In the genomic region with DNA sequence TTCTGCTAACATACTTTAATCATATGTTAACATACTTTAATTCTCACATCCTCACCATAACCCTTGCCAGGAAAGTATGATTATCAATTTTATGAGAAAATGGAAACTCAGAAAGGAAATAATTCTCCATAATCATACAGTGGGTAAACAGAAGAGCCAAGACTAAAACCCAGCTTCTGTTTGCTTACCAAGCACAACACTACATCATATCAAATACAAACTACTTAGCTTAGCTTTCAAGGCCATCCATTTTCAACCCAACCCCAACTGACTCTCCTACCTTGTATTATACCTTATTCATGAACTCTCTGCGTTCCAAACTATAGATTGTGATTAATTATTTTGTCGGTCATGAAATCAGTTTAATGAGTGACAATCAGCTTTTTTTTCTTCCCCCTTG, we compare ENCODE assay signal across 20 cellular contexts. TPM values are rescaled to one million over a fixed set of nuclear protein-coding genes. Genes with fewer than 3 reads are reported as not detected.
DNase-seq lines count a peak whose midpoint lies in the region; ATAC-seq, FAIRE-seq and TF ChIP-seq lines count a peak whose summit lies in the region.
"Had no signal": no experiment of that assay in that cellular context is flagged by ENCODE, and none has a peak within 500 bp of the region (broad histone marks: within the 10 kb centered on the region; RNA-seq: fewer than 3 reads in every experiment).

No MANE protein-coding gene starts in this region.

- TF ChIP-seq POLR2A in H54 (IDR thresholded peaks at IDR 0.05; ENCODE audit: low read depth, low read length) (no peak), body of pancreas (IDR thresholded peaks at IDR 0.05) (no peak)

- TF ChIP-seq CTCF in body of pancreas (IDR thresholded peaks at IDR 0.05), result no peak

- peaks cover 0 to 16% (median 9%) of the 10 kb centered on the region in 5 donors for H3K36me3 Mint-ChIP-seq in naive thymus-derived CD4-positive, alpha-beta T cell

- ATAC-seq in body of pancreas, result peak; percentile 68
- ATAC-seq in naive thymus-derived CD4-positive, alpha-beta T cell, result no peak
- ATAC-seq: Panc1 had no signal

- H3K27me3 Mint-ChIP-seq in naive thymus-derived CD4-positive, alpha-beta T cell, result no peaks in the 10 kb centered on the region

- H3K27me3 ChIP-seq in body of pancreas, result no peaks in the 10 kb centered on the region
- no peaks in the 10 kb centered on the region for H3K27me3 ChIP-seq in naive thymus-derived CD4-positive, alpha-beta T cell (ENCODE audit: control insufficient read depth in 2 of 2, insufficient read depth in 2 of 2, low read length in 2 of 2)
- H3K27me3 ChIP-seq: SJSA1 had no signal

- H3K9me3 Mint-ChIP-seq in naive thymus-derived CD4-positive, alpha-beta T cell, result peaks cover 0 to 1% (median 0%) of the 10 kb centered on the region in 11 donors
- H3K9me3 Mint-ChIP-seq: CD14-positive monocyte had no signal

- peak; percentile 23 for FAIRE-seq in H54 (lab: Jason Lieb, UNC)
- FAIRE-seq: GM12891 had no signal

- H3K9me3 ChIP-seq in body of pancreas, result no peaks in the 10 kb centered on the region
- H3K9me3 ChIP-seq in naive thymus-derived CD4-positive, alpha-beta T cell (ENCODE audit: control insufficient read depth in 2 of 3, low read length in 3 of 3), result no peaks in the 10 kb centered on the region
- H3K9me3 ChIP-seq: Caco-2, SJSA1 had no signal

- H3K36me3 ChIP-seq in body of pancreas (replicated peaks in 1 of 2; ENCODE audit: insufficient read depth in 1 of 2, low read depth in 2 of 2), result no peaks in the 10 kb centered on the region
- no peaks in the 10 kb centered on the region for H3K36me3 ChIP-seq in naive thymus-derived CD4-positive, alpha-beta T cell (ENCODE audit: control insufficient read depth in 2 of 3, insufficient read depth in 3 of 3, low read length in 3 of 3)

- peak overlapping the region in 2 of 10 donors; percentile 1 to 12 for H3K4me3 Mint-ChIP-seq in naive thymus-derived CD4-positive, alpha-beta T cell
- H3K4me3 Mint-ChIP-seq: CD14-positive monocyte had no signal

- H3K4me1 Mint-ChIP-seq in naive thymus-derived CD4-positive, alpha-beta T cell, result peaks cover 35 to 95% (median 84%) of the 10 kb centered on the region in 7 donors

- 19 to 21% methylated on average over 2 of the region's 2 CpGs for WGBS in body of pancreas, 2 donors

- H3K27ac ChIP-seq in body of pancreas, result peak overlapping the region in 3 of 4 donors; percentile 10 to 15 (median 11)
- no peak overlapping the region for H3K27ac ChIP-seq in naive thymus-derived CD4-positive, alpha-beta T cell (ENCODE audit: low read depth, low read length)
- H3K27ac ChIP-seq: SJSA1 had no signal

- intact Hi-C loops in body of pancreas (cut with DNase I), result no loop called here
- intact Hi-C loops in naive thymus-derived CD4-positive, alpha-beta T cell (cut with micrococcal nuclease), result no loop called here

- CTCF ChIA-PET in naive thymus-derived CD4-positive, alpha-beta T cell (lab: Charles Lee), result interaction anchor here (0.5 kb wide), 1 partner anchor 13 kb away, joined by 4 read pairs; no protein-coding TSS in a partner anchor

- POLR2A ChIA-PET in naive thymus-derived CD4-positive, alpha-beta T cell (lab: Charles Lee), result interaction anchor here (0.8 to 1.7 kb wide), 3 partner anchors 9 kb away, joined by 4 to 11 read pairs (median 4); a partner anchor contains a TSS

- H3K4me1 ChIP-seq in body of pancreas, result peaks cover 40% of the 10 kb centered on the region
- H3K4me1 ChIP-seq in naive thymus-derived CD4-positive, alpha-beta T cell (ENCODE audit: control insufficient read depth in 2 of 2, insufficient read depth in 2 of 2, low read length in 2 of 2), result peaks cover 9 to 10% of the 10 kb centered on the region in 2 donors
- H3K4me1 ChIP-seq: SJSA1 had no signal

- DNase-seq in NCI-H146 (lab: John Stamatoyannopoulos, UW) (peak; percentile 14), NCI-H146 treated with DMSO at 0.1 percent for 48 hours (lab: John Stamatoyannopoulos, UW; ENCODE audit: unreplicated experiment) (no peak), H54 (ENCODE audit: insufficient read length, low spot score) (no peak), body of pancreas (no peak), DMS79 treated with DMSO at 0.1 percent for 48 hours (lab: John Stamatoyannopoulos, UW) (no peak), NCI-H226 (no peak), ecto neural progenitor cell (ENCODE audit: low spot score) (no peak)
- no peak for DNase-seq in naive thymus-derived CD4-positive, alpha-beta T cell
- DNase-seq: 8988T, Caco-2, DMS153, EL, GOT3, NCI-H1105 treated with DMSO at 0.1 percent for 48 hours, NCI-H187, NCI-H526 treated with DMSO at 0.1 percent for 48 hours had no signal

- H3K27ac Mint-ChIP-seq in naive thymus-derived CD4-positive, alpha-beta T cell, result peak overlapping the region in 5 of 9 donors; percentile 4 to 74 (median 9)

- no peak overlapping the region for H3K4me3 ChIP-seq in body of pancreas
- H3K4me3 ChIP-seq in naive thymus-derived CD4-positive, alpha-beta T cell (ENCODE audit: low read length), result no peak overlapping the region
- H3K4me3 ChIP-seq: SJSA1 had no signal

RNA-seq across cellular contexts. Expression of a gene that starts 9.0 kb away (rescaled TPM):
- total RNA-seq in body of pancreas, result 10 to 100 TPM; 12.5 to 15.0 TPM
- total RNA-seq in naive thymus-derived CD4-positive, alpha-beta T cell, result 10 to 100 TPM; 36.3 to 69.6 (median 53.2) TPM
- polyA plus RNA-seq in naive thymus-derived CD4-positive, alpha-beta T cell, result 100 to 1,000 TPM in 1 of 2 donors, 10 to 100 TPM in 1; 90.4 to 101 TPM
